In the genomic region with DNA sequence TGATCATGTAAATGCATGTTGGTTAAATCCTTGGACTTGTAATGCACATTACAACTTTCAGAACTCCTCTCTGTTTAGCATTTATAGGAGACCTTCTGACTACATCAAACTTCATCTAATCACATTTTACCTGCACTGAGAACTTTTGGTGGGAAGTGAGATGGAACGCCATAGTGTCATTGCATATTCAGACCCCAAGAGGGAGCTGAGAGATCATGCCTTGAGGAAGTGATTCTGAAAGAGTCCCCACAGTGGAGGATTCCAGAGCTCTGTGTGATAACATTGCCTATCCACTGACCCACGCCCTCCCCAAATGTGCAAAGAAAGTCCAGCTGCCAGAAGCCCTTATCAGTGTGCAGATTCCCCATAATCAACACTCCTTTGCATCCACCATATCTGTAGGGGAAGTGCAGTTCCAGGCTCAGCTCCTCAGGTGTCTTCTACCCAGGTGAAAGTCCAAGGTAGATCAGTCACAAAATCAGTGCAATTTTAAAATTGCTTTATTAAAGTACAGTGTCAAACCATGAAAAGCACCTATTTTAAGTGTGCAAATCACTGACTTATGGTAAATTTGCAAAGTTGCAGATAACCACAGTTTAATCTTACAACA, we compare ENCODE assay signal across 8 cellular contexts.
A peak's percentile ranks its signal among the peaks of the same experiment; 100 is the strongest.
DNase-seq lines count a peak whose midpoint lies in the region; ATAC-seq and TF ChIP-seq lines count a peak whose summit lies in the region.

No MANE protein-coding gene starts in this region.

- H3K27me3 ChIP-seq in upper lobe of right lung = no peaks in the 10 kb centered on the region

- DNase-seq in SIG-M5 treated with dmso at 0.1 percent for 504 hours (lab: John Stamatoyannopoulos, UW; ENCODE audit: unreplicated experiment) (peak; percentile 61), SIG-M5 (lab: John Stamatoyannopoulos, UW) (no peak), KBM-7 (peak; percentile 58), WTC11 (ENCODE audit: low spot score) (no peak), iPS-NIHi11 (ENCODE audit: low spot score) (peak; percentile 52), upper lobe of right lung (no peak)

- CTCF ChIA-PET in WTC11 (lab: Charles Lee) = interaction anchor here (0.6 to 2.2 kb wide), 32 partner anchors 8 to 257 kb away, joined by 3 to 25 read pairs (median 4); no protein-coding TSS in a partner anchor

- POLR2A ChIA-PET in WTC11 (lab: Charles Lee) = no interaction called here

- H3K27me3 Mint-ChIP-seq in WTC11 (ENCODE audit: low read depth) = no peaks in the 10 kb centered on the region

- TF ChIP-seq CTCF in WTC11 (IDR thresholded peaks at IDR 0.05) = peak; percentile 56
- peak; percentile 70 for TF ChIP-seq CTCF in upper lobe of right lung (IDR thresholded peaks at IDR 0.05)

- no peak overlapping the region for H3K4me3 Mint-ChIP-seq in WTC11

- ATAC-seq in WTC11 (peak; percentile 79), upper lobe of right lung (peak; percentile 88), GM21529 (IDR thresholded peaks at IDR 0.05; ENCODE audit: unreplicated experiment) (no peak)
- no peak for ATAC-seq in activated CD4-positive, CD25-positive, alpha-beta regulatory T cell treated with anti-CD3 and anti-CD28 coated beads, Interleukin-2, amount 50 U/mL, for 24 hours

- no peaks in the 10 kb centered on the region for H3K36me3 Mint-ChIP-seq in WTC11

- no peaks in the 10 kb centered on the region for H3K36me3 ChIP-seq in upper lobe of right lung

- H3K27ac Mint-ChIP-seq in WTC11 = no peak overlapping the region

- in situ Hi-C loops in KBM-7 (cut with MboI; ENCODE audit: low pct_unique_long_range_greater_than_20kb, low sequenced_read_pairs) = no loop called here

- H3K9me3 Mint-ChIP-seq in WTC11 = peaks cover 10% of the 10 kb centered on the region

- H3K27ac ChIP-seq in upper lobe of right lung = no peak overlapping the region

- H3K4me1 Mint-ChIP-seq in WTC11 = no peaks in the 10 kb centered on the region

- no peaks in the 10 kb centered on the region for H3K4me1 ChIP-seq in upper lobe of right lung

- no peak overlapping the region for H3K4me3 ChIP-seq in upper lobe of right lung

- H3K9me3 ChIP-seq in upper lobe of right lung = no peaks in the 10 kb centered on the region

- intact Hi-C loops in upper lobe of right lung (cut with DNase I) = no loop called here

TF ChIP-seq in WTC11, 78 proteins besides CTCF, POLR2A, EP300 and RAD21:
- TF ChIP-seq MXD4 (CRISPR knock-in tag; IDR thresholded peaks at IDR 0.05; ENCODE audit: borderline replicate concordance) (no peak), ZNF416 (CRISPR knock-in tag; IDR thresholded peaks at IDR 0.05) (no peak), ZNF396 (CRISPR knock-in tag; IDR thresholded peaks at IDR 0.05; ENCODE audit: borderline replicate concordance) (no peak), JUN (CRISPR knock-in tag; IDR thresholded peaks at IDR 0.05) (no peak), ESRRA (CRISPR knock-in tag; IDR thresholded peaks at IDR 0.05; ENCODE audit: borderline replicate concordance) (no peak), NFE2L1 (CRISPR knock-in tag; IDR thresholded peaks at IDR 0.05) (no peak), EMX1 (CRISPR knock-in tag; IDR thresholded peaks at IDR 0.05) (no peak), RELA (CRISPR knock-in tag; IDR thresholded peaks at IDR 0.05; ENCODE audit: borderline replicate concordance) (no peak), SP1 (CRISPR knock-in tag; conservative IDR thresholded peaks at IDR 0.05) (no peak)
- TF ChIP-seq, protein P1, sequence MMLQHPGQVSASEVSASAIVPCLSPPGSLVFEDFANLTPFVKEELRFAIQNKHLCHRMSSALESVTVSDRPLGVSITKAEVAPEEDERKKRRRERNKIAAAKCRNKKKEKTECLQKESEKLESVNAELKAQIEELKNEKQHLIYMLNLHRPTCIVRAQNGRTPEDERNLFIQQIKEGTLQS (CRISPR knock-in tag; conservative IDR thresholded peaks at IDR 0.05) = no peak
- TF ChIP-seq, protein P2, sequence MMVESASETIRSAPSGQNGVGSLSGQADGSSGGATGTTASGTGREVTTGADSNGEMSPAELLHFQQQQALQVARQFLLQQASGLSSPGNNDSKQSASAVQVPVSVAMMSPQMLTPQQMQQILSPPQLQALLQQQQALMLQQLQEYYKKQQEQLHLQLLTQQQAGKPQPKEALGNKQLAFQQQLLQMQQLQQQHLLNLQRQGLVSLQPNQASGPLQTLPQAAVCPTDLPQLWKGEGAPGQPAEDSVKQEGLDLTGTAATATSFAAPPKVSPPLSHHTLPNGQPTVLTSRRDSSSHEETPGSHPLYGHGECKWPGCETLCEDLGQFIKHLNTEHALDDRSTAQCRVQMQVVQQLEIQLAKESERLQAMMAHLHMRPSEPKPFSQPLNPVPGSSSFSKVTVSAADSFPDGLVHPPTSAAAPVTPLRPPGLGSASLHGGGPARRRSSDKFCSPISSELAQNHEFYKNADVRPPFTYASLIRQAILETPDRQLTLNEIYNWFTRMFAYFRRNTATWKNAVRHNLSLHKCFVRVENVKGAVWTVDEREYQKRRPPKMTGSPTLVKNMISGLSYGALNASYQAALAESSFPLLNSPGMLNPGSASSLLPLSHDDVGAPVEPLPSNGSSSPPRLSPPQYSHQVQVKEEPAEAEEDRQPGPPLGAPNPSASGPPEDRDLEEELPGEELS (CRISPR knock-in tag; IDR thresholded peaks at IDR 0.05) = no peak
- TF ChIP-seq, protein P3, sequence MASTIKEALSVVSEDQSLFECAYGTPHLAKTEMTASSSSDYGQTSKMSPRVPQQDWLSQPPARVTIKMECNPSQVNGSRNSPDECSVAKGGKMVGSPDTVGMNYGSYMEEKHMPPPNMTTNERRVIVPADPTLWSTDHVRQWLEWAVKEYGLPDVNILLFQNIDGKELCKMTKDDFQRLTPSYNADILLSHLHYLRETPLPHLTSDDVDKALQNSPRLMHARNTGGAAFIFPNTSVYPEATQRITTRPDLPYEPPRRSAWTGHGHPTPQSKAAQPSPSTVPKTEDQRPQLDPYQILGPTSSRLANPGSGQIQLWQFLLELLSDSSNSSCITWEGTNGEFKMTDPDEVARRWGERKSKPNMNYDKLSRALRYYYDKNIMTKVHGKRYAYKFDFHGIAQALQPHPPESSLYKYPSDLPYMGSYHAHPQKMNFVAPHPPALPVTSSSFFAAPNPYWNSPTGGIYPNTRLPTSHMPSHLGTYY (CRISPR knock-in tag; IDR thresholded peaks at IDR 0.05) = no peak
- TF ChIP-seq, protein P4, sequence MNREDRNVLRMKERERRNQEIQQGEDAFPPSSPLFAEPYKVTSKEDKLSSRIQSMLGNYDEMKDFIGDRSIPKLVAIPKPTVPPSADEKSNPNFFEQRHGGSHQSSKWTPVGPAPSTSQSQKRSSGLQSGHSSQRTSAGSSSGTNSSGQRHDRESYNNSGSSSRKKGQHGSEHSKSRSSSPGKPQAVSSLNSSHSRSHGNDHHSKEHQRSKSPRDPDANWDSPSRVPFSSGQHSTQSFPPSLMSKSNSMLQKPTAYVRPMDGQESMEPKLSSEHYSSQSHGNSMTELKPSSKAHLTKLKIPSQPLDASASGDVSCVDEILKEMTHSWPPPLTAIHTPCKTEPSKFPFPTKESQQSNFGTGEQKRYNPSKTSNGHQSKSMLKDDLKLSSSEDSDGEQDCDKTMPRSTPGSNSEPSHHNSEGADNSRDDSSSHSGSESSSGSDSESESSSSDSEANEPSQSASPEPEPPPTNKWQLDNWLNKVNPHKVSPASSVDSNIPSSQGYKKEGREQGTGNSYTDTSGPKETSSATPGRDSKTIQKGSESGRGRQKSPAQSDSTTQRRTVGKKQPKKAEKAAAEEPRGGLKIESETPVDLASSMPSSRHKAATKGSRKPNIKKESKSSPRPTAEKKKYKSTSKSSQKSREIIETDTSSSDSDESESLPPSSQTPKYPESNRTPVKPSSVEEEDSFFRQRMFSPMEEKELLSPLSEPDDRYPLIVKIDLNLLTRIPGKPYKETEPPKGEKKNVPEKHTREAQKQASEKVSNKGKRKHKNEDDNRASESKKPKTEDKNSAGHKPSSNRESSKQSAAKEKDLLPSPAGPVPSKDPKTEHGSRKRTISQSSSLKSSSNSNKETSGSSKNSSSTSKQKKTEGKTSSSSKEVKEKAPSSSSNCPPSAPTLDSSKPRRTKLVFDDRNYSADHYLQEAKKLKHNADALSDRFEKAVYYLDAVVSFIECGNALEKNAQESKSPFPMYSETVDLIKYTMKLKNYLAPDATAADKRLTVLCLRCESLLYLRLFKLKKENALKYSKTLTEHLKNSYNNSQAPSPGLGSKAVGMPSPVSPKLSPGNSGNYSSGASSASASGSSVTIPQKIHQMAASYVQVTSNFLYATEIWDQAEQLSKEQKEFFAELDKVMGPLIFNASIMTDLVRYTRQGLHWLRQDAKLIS (CRISPR knock-in tag; IDR thresholded peaks at IDR 0.05; ENCODE audit: borderline replicate concordance) = no peak

Comparison
In these comparisons a context has a peak if more than half of its experiments do, and no peak if none do; other contexts are left out.
1. DNase-seq: peak in SIG-M5 treated with dmso at 0.1 percent for 504 hours (single experiment), KBM-7 (single experiment) and iPS-NIHi11 (single experiment); none in SIG-M5 (single experiment), WTC11 (single experiment) and upper lobe of right lung (single experiment).
2. ATAC-seq: peak in WTC11 (single experiment) and upper lobe of right lung (single experiment); none in activated CD4-positive, CD25-positive, alpha-beta regulatory T cell treated with anti-CD3 and anti-CD28 coated beads, Interleukin-2, amount 50 U/mL, for 24 hours (0 of 2) and GM21529 (single experiment).